ENCODE assay signal across 1 cellular context in the genomic region with DNA sequence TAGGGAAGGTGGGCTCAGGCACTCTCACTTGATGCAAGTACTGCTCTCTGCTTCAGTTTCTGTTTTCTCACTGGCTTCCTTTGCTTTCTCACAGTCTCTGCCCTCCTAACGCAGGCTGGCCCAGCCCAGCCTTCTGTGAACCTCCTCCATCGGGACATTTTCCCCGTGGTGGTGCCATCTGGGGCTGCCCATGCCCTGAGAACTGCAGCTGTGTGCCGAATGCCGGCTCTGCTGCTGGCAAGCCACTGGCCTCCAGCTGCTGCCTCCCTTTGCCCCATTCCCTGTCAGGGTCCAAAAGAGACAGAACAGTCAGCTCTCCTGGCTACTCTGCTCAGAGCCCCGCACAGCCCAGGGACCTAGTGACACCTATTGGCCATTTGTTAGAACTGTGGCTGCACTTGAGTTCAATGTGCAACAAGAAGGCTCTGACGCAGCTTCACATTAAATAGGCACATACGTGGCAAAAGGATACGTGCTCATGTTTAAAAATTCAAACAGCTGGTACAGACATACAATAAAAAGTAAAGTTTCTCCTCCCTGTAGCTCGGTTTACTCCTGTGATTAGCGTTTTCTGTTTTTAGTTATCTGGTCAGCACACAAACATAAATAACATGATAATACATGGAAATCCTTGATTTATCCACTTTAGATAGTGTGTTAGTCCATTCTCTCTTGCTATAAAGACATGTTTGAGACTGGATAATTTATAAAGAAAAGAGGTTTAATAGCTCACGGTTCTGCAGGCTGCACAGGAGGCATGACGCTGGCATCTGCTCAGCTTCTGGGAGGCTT.
TF ChIP-seq lines count a peak whose summit lies in the region.

No MANE protein-coding gene starts in this region.

TF ChIP-seq in A549, 52 proteins besides CTCF, POLR2A, EP300 and RAD21:
- TF ChIP-seq HEYL (CRISPR knock-in tag; IDR thresholded peaks at IDR 0.05) (no peak), MAFK (IDR thresholded peaks at IDR 0.05; ENCODE audit: partially characterized antibody) (no peak), BHLHE40 (IDR thresholded peaks at IDR 0.05; ENCODE audit: low read depth, low read length) (no peak), HDAC2 (IDR thresholded peaks at IDR 0.05) (no peak), TP53 (CRISPR knock-in tag; IDR thresholded peaks at IDR 0.05) (no peak), SMC3 (IDR thresholded peaks at IDR 0.05) (peak; percentile 24; the same call in 1 of the 3 replicates), CHD2 (IDR thresholded peaks at IDR 0.05; ENCODE audit: low read length, partially characterized antibody) (no peak)
- TF ChIP-seq, protein P1, sequence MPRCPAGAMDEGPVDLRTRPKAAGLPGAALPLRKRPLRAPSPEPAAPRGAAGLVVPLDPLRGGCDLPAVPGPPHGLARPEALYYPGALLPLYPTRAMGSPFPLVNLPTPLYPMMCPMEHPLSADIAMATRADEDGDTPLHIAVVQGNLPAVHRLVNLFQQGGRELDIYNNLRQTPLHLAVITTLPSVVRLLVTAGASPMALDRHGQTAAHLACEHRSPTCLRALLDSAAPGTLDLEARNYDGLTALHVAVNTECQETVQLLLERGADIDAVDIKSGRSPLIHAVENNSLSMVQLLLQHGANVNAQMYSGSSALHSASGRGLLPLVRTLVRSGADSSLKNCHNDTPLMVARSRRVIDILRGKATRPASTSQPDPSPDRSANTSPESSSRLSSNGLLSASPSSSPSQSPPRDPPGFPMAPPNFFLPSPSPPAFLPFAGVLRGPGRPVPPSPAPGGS (IDR thresholded peaks at IDR 0.05) = no peak
